14 cellular contexts compared by ENCODE assay signal in genomic region chr10:112208981-112209380, GRCh38. TPM values are rescaled to one million over a fixed set of nuclear protein-coding genes. Genes with fewer than 3 reads are reported as not detected.
DNase-seq lines count a peak whose midpoint lies in the region; FAIRE-seq and TF ChIP-seq lines count a peak whose summit lies in the region.
"Had no signal": no experiment of that assay in that cellular context is flagged by ENCODE, and none has a peak within 500 bp of the region (broad histone marks: within the 10 kb centered on the region; RNA-seq: fewer than 3 reads in every experiment).

No MANE protein-coding gene starts in this region.

- peak overlapping the region; percentile 54 for H3K9ac ChIP-seq in smooth muscle cell (ENCODE audit: low read depth)
- H3K9ac ChIP-seq: KMS-11 had no signal

- H3K4me1 ChIP-seq in smooth muscle cell (ENCODE audit: low read depth), result no peaks in the 10 kb centered on the region

- 55% methylated on average over 6 of the region's 6 CpGs for WGBS in smooth muscle cell (ENCODE audit: low lambda C conversion rate)

- TF ChIP-seq CTCF in fibroblast of the aortic adventitia (IDR thresholded peaks at IDR 0.05; ENCODE audit: insufficient read depth, low read length), result peak; percentile 26
- no peak for TF ChIP-seq CTCF in smooth muscle cell (IDR thresholded peaks at IDR 0.05; ENCODE audit: borderline replicate concordance, insufficient read depth, poor library complexity, severe bottlenecking)

- no peaks in the 10 kb centered on the region for H3K27me3 ChIP-seq in smooth muscle cell (ENCODE audit: low read depth)
- H3K27me3 ChIP-seq: gastroesophageal sphincter had no signal

- peak overlapping the region; percentile 28 for H2AFZ ChIP-seq in smooth muscle cell (ENCODE audit: low read depth)

- no peaks in the 10 kb centered on the region for H3K79me2 ChIP-seq in smooth muscle cell (ENCODE audit: low read depth)

- no peak overlapping the region for H3K4me3 ChIP-seq in fibroblast of the aortic adventitia (ENCODE audit: low read depth, low read length)
- H3K4me3 ChIP-seq in smooth muscle cell, result no peak overlapping the region
- H3K4me3 ChIP-seq: gastroesophageal sphincter had no signal

- DNase-seq in ELR (ENCODE audit: low read depth), result peak; percentile 36
- DNase-seq in RPMI7951 (ENCODE audit: low read depth), result peak; percentile 41
- peak; percentile 52 for DNase-seq in fibroblast of the aortic adventitia (ENCODE audit: low read depth)
- DNase-seq in smooth muscle cell (lab: John Stamatoyannopoulos, UW; ENCODE audit: unreplicated experiment), result no peak
- no peak for DNase-seq in Kasumi-1 (lab: John Stamatoyannopoulos, UW)
- no peak for DNase-seq in frontal cortex (ENCODE audit: low spot score in 2 of 2)
- no peak for DNase-seq in hippocampal formation (lab: John Stamatoyannopoulos, UW)
- DNase-seq: AML-193, NCI-H1105, NCI-H524 treated with DMSO at 0.1 percent for 48 hours, nephron progenitor cell had no signal

- H3F3A ChIP-seq in smooth muscle cell (ENCODE audit: low read depth), result no peaks in the 10 kb centered on the region

- peak overlapping the region; percentile 79 for H3K27ac ChIP-seq in smooth muscle cell (ENCODE audit: low read depth)
- H3K27ac ChIP-seq: gastroesophageal sphincter, KMS-11 had no signal

- H3K36me3 ChIP-seq in smooth muscle cell (ENCODE audit: low read depth), result no peaks in the 10 kb centered on the region
- H3K36me3 ChIP-seq: gastroesophageal sphincter had no signal

- H3K4me2 ChIP-seq in smooth muscle cell, result no peak overlapping the region
- H3K4me2 ChIP-seq: KMS-11 had no signal

- no peaks in the 10 kb centered on the region for H4K20me1 ChIP-seq in smooth muscle cell (ENCODE audit: low read depth)

- H3K9me3 ChIP-seq in smooth muscle cell (replicated peaks; ENCODE audit: low read depth), result no peaks in the 10 kb centered on the region
- H3K9me3 ChIP-seq: gastroesophageal sphincter had no signal

- FAIRE-seq in frontal cortex (lab: Jason Lieb, UNC), result no peak
- FAIRE-seq: GM12891 had no signal

RNA-seq across cellular contexts. Expression of gene GPAM, which starts 25.4 kb away (rescaled TPM):
- 13.3 and 14.5 TPM in 2 replicates for total RNA-seq in RPMI7951 (2014; rRNA removed; shearing (Covaris generic))
- total RNA-seq in fibroblast of the aortic adventitia (ENCODE audit: low replicate concordance) (8.6 and 10.9 TPM in 2 replicates), smooth muscle cell (11.7 and 14.4 TPM in 2 replicates), frontal cortex (51.0 TPM)
- polyA plus RNA-seq in smooth muscle cell, result 3.9 and 5.1 TPM in 2 replicates

Comparison
In these comparisons a context has a peak if more than half of its experiments do, and no peak if none do; other contexts are left out.
1. DNase-seq: peak in ELR (single experiment), RPMI7951 (single experiment) and fibroblast of the aortic adventitia (single experiment); none in smooth muscle cell (single experiment), Kasumi-1 (0 of 2), frontal cortex (0 of 2) and hippocampal formation (0 of 2).